Comparison of ENCODE assay signal across 8 cellular contexts in genomic region chr10:37976880-37977203, GRCh38. TPM values are rescaled to one million over a fixed set of nuclear protein-coding genes. Genes with fewer than 3 reads are reported as not detected.
A peak's percentile ranks its signal among the peaks of the same experiment; 100 is the strongest.
DNase-seq lines count a peak whose midpoint lies in the region; ATAC-seq and TF ChIP-seq lines count a peak whose summit lies in the region.

No MANE protein-coding gene starts in this region.

- H3K9ac ChIP-seq in SK-N-SH (peak overlapping the region; percentile 56; the same call in 1 of the 2 replicates), iPS-18a (ENCODE audit: low read length) (no peak overlapping the region), subcutaneous abdominal adipose tissue (ENCODE audit: low read length in 5 of 5) (peak overlapping the region in 4 of 5 donors; percentile 21 to 95 (median 68))

- no peak for DNase-seq in SK-N-SH
- DNase-seq in DMS153 treated with DMSO at 0.1 percent for 48 hours (lab: John Stamatoyannopoulos, UW; ENCODE audit: unreplicated experiment), result no peak
- no peak for DNase-seq in ACHN

- peak overlapping the region; percentile 76 to 90 for H3K4me3 ChIP-seq in SK-N-SH (ENCODE audit: low read depth in 2 of 2, low read length in 1 of 2)
- H3K4me3 ChIP-seq in WI38 (ENCODE audit: low read depth, low read length), result peak overlapping the region; percentile 81
- peak overlapping the region; percentile 22 for H3K4me3 ChIP-seq in iPS-18a (ENCODE audit: low read length)
- peak overlapping the region; percentile 82 to 93 (median 84) for H3K4me3 ChIP-seq in subcutaneous abdominal adipose tissue (ENCODE audit: low read depth in 1 of 5, low read length in 5 of 5)

- TF ChIP-seq CTCF in SK-N-SH (IDR thresholded peaks at IDR 0.05) (no peak), WI38 (IDR thresholded peaks at IDR 0.05; ENCODE audit: low read depth, low read length) (no peak)

- H3K36me3 ChIP-seq in SK-N-SH (replicated peaks in 1 of 2; ENCODE audit: control insufficient read depth in 1 of 2, insufficient read depth in 2 of 2, low read length in 1 of 2), result no peaks in the 10 kb centered on the region
- no peaks in the 10 kb centered on the region for H3K36me3 ChIP-seq in iPS-18a (ENCODE audit: control insufficient read depth, low read depth, low read length)
- H3K36me3 ChIP-seq in subcutaneous abdominal adipose tissue (ENCODE audit: control insufficient read depth in 5 of 5, insufficient read depth in 5 of 5, low read length in 5 of 5), result no peaks in the 10 kb centered on the region

- no peaks in the 10 kb centered on the region for H4K20me1 ChIP-seq in SK-N-SH (ENCODE audit: insufficient read depth)

- H3K27ac ChIP-seq in SK-N-SH (ENCODE audit: low read depth in 2 of 2, low read length in 1 of 2) (peak overlapping the region in 1 of 2 experiments; percentile 64; a peak in 1 of 4 replicates), iPS-18a (ENCODE audit: low read length) (no peak overlapping the region), subcutaneous abdominal adipose tissue (ENCODE audit: low read depth, low read length) (peak overlapping the region; percentile 91)

- in situ Hi-C loops in ACHN (cut with HindIII; ENCODE audit: low pct_ligation_motif_present, low pct_unique_long_range_greater_than_20kb, low sequenced_read_pairs), result no loop called here

- TF ChIP-seq RAD21 in SK-N-SH (IDR thresholded peaks at IDR 0.05; ENCODE audit: low read length), result no peak

- ATAC-seq in SK-N-SH treated with all-trans-retinoic acid at 6 μM for 48 hours (no peak), HG03159 (IDR thresholded peaks at IDR 0.05; ENCODE audit: unreplicated experiment) (no peak)

- peak overlapping the region; percentile 93 for H2AFZ ChIP-seq in SK-N-SH (ENCODE audit: low read depth)

- H3K27me3 ChIP-seq in SK-N-SH (ENCODE audit: insufficient read depth) (no peaks in the 10 kb centered on the region), iPS-18a (ENCODE audit: control insufficient read depth, insufficient read depth, low read length) (no peaks in the 10 kb centered on the region), subcutaneous abdominal adipose tissue (ENCODE audit: control insufficient read depth in 5 of 5, insufficient read depth in 4 of 5, low read length in 5 of 5) (no peaks in the 10 kb centered on the region)

- POLR2A ChIA-PET in SK-N-SH (lab: Yijun Ruan, JAX), result interaction anchor here (1.2 to 1.3 kb wide), 3 partner anchors 27 to 119 kb away, joined by 3 to 7 read pairs (median 3); partner anchors contain the start of genes ZNF248 and ZNF33A

- H3K9me2 ChIP-seq in SK-N-SH, result no peaks in the 10 kb centered on the region

- CTCF ChIA-PET in SK-N-SH (lab: Yijun Ruan, JAX), result interaction anchor here (0.6 to 1.2 kb wide), 16 partner anchors 8 to 120 kb away, joined by 3 to 10 read pairs (median 4); partner anchors contain the start of genes ZNF248, ZNF33A and ZNF37A

- peaks cover 9% of the 10 kb centered on the region for H3F3A ChIP-seq in SK-N-SH (replicated peaks; ENCODE audit: insufficient read depth)

- no peak for TF ChIP-seq EP300 in SK-N-SH (IDR thresholded peaks at IDR 0.05; ENCODE audit: borderline replicate concordance in 1 of 2, low read depth in 1 of 2, low read length in 1 of 2)

- WGBS in SK-N-SH (ENCODE audit: low lambda C conversion rate), result 5% methylated on average over 9 of the region's 9 CpGs

- peaks cover 35% of the 10 kb centered on the region for H3K79me2 ChIP-seq in SK-N-SH (ENCODE audit: insufficient read depth)

- peak overlapping the region; percentile 97 for H3K4me2 ChIP-seq in SK-N-SH

- H3K4me1 ChIP-seq in SK-N-SH (ENCODE audit: control insufficient read depth in 1 of 2, insufficient read depth in 2 of 2, low read depth in 1 of 2, low read length in 1 of 2), result no peaks in the 10 kb centered on the region; a peak in 2 of 4 replicates
- H3K4me1 ChIP-seq in iPS-18a (ENCODE audit: control insufficient read depth, low read depth, low read length), result peaks cover 9% of the 10 kb centered on the region
- H3K4me1 ChIP-seq in subcutaneous abdominal adipose tissue (ENCODE audit: control insufficient read depth in 5 of 5, insufficient read depth in 5 of 5, low read length in 5 of 5), result peaks cover 0 to 20% (median 13%) of the 10 kb centered on the region in 5 donors

- 0 out of 2 replicates have a peak, but pooled peaks cover 6% of the 10 kb centered on the region for H3K9me3 ChIP-seq in SK-N-SH
- peaks cover 2% of the 10 kb centered on the region for H3K9me3 ChIP-seq in iPS-18a (ENCODE audit: control insufficient read depth, low read depth, low read length)
- no peaks in the 10 kb centered on the region for H3K9me3 ChIP-seq in subcutaneous abdominal adipose tissue (ENCODE audit: control insufficient read depth in 5 of 5, low read length in 5 of 5)

TF ChIP-seq in SK-N-SH, 30 proteins besides CTCF, POLR2A, EP300 and RAD21 (continues in another document):
- TF ChIP-seq NRF1 (IDR thresholded peaks at IDR 0.05; ENCODE audit: low read depth, low read length) (no peak), IRF3 (IDR thresholded peaks at IDR 0.05; ENCODE audit: low read depth, low read length) (no peak), SIN3A (IDR thresholded peaks at IDR 0.05; ENCODE audit: borderline replicate concordance, low read depth, low read length) (no peak), CHD2 (IDR thresholded peaks at IDR 0.05; ENCODE audit: low read length, partially characterized antibody) (no peak), FOSL2 (IDR thresholded peaks at IDR 0.05; ENCODE audit: borderline replicate concordance, low read depth) (no peak), RXRA (IDR thresholded peaks at IDR 0.05; ENCODE audit: borderline replicate concordance, low read depth) (no peak)

TF ChIP-seq in SK-N-SH treated with all-trans-retinoic acid at 6 μM for 48 hours, 23 proteins besides CTCF, POLR2A, EP300 and RAD21:
- TF ChIP-seq RARB (CRISPR knock-in tag; IDR thresholded peaks at IDR 0.05), result no peak

RNA-seq across cellular contexts. Expression of gene ZNF25, which starts 0.4 kb away (rescaled TPM):
- 3.6 and 5.6 TPM in 2 replicates for polyA plus RNA-seq in SK-N-SH (2012; rRNA removed)
- 5.8 and 6.9 TPM in 2 replicates for polyA plus RNA-seq in SK-N-SH (2012; cell fraction: cytosol; rRNA removed)
- 6.7 and 12.0 TPM in 2 replicates for polyA plus RNA-seq in SK-N-SH (2012; cell fraction: nucleus; rRNA removed)

RNA-seq across cellular contexts. Expression of gene ZNF33A, which starts 33.6 kb away (rescaled TPM):
- polyA plus RNA-seq in SK-N-SH (2012; rRNA removed), result 5.7 and 7.5 TPM in 2 replicates
- polyA plus RNA-seq in SK-N-SH (2012; cell fraction: cytosol; rRNA removed), result 6.7 and 7.4 TPM in 2 replicates
- 6.8 and 13.6 TPM in 2 replicates for polyA plus RNA-seq in SK-N-SH (2012; cell fraction: nucleus; rRNA removed)

Comparison
In these comparisons a context has a peak if more than half of its experiments do, and no peak if none do; other contexts are left out.
1. H3K4me3 ChIP-seq: peak in every context shown above with its lines; median percentile 84 in subcutaneous abdominal adipose tissue; 83 in SK-N-SH; 81 in WI38; 22 in iPS-18a.